21 cellular contexts compared by ENCODE assay signal in genomic region chr11:125454047-125454446, GRCh38. TPM values are rescaled to one million over a fixed set of nuclear protein-coding genes. Genes with fewer than 3 reads are reported as not detected.
DNase-seq lines count a peak whose midpoint lies in the region; ATAC-seq and TF ChIP-seq lines count a peak whose summit lies in the region.
"Had no signal": no experiment of that assay in that cellular context is flagged by ENCODE, and none has a peak within 500 bp of the region (broad histone marks: within the 10 kb centered on the region; RNA-seq: fewer than 3 reads in every experiment).

No MANE protein-coding gene starts in this region.

- H3K4me1 Mint-ChIP-seq in brain: peaks cover 48% of the 10 kb centered on the region

- ATAC-seq in HG02981 (IDR thresholded peaks at IDR 0.05; ENCODE audit: unreplicated experiment): no peak
- ATAC-seq: GM23338, Right ventricle myocardium inferior had no signal

- no peak for TF ChIP-seq CTCF in brain (conservative IDR thresholded peaks at IDR 0.05)

- H3K27ac ChIP-seq in temporal lobe (ENCODE audit: low read depth, low read length): peak overlapping the region; percentile 98
- H3K27ac ChIP-seq: HL-60, KMS-11, SJSA1 had no signal

- H3K9me3 Mint-ChIP-seq in brain: no peaks in the 10 kb centered on the region
- H3K9me3 Mint-ChIP-seq: GM23338 had no signal

- H3K27ac Mint-ChIP-seq in brain: peak overlapping the region; percentile 39 to 100 (median 63)
- H3K27ac Mint-ChIP-seq: CD4-positive, CD25-positive, alpha-beta regulatory T cell; GM23338 had no signal

- H3K4me3 Mint-ChIP-seq in brain: no peak overlapping the region
- H3K4me3 Mint-ChIP-seq: CD4-positive, CD25-positive, alpha-beta regulatory T cell; GM23338 had no signal

- H3K36me3 Mint-ChIP-seq in brain: peaks cover 51% of the 10 kb centered on the region
- H3K36me3 Mint-ChIP-seq: CD4-positive, CD25-positive, alpha-beta regulatory T cell had no signal

- peaks cover 4% of the 10 kb centered on the region for H3K27me3 Mint-ChIP-seq in brain

- DNase-seq in OCI-M1 (lab: John Stamatoyannopoulos, UW) (peak; percentile 13), iPS-NIHi7 (ENCODE audit: extremely low spot score) (peak; percentile 5), DMS153 treated with DMSO at 0.1 percent for 48 hours (lab: John Stamatoyannopoulos, UW; ENCODE audit: unreplicated experiment) (no peak)
- DNase-seq in stimulated activated CD4-positive, alpha-beta T cell treated with anti-CD3 and anti-CD28 coated beads, Interleukin-2, amount 100 ng/mL, for 48 hours: no peak
- DNase-seq: CD4-positive, CD25-positive, alpha-beta regulatory T cell; COR-L47; DND-41; NCI-H1105 treated with DMSO at 0.1 percent for 48 hours; NCI-H1694; NCI-H2081; NCI-H446 treated with DMSO at 0.1 percent for 48 hours; NCI-H526 treated with DMSO at 0.1 percent for 48 hours had no signal

RNA-seq across cellular contexts. Expression of gene FEZ1, which starts 42.0 kb away (rescaled TPM):
- 288 TPM for polyA plus RNA-seq in brain (ENCODE audit: insufficient read depth, low read depth, low replicate concordance)
- total RNA-seq in temporal lobe: 226 TPM
- total RNA-seq: HT-29, SJSA1 had no signal

Comparison
In these comparisons a context has a peak if more than half of its experiments do, and no peak if none do; other contexts are left out.
1. DNase-seq: peak in OCI-M1 (single experiment) and iPS-NIHi7 (single experiment); none in DMS153 treated with DMSO at 0.1 percent for 48 hours (single experiment) and stimulated activated CD4-positive, alpha-beta T cell treated with anti-CD3 and anti-CD28 coated beads, Interleukin-2, amount 100 ng/mL, for 48 hours (0 of 2).